Comparison of ENCODE assay signal across 18 cellular contexts in genomic region chr17:64096037-64096436, GRCh38. TPM values are rescaled to one million over a fixed set of nuclear protein-coding genes. Genes with fewer than 3 reads are reported as not detected.
DNase-seq lines count a peak whose midpoint lies in the region; ATAC-seq and TF ChIP-seq lines count a peak whose summit lies in the region.
"Had no signal": no experiment of that assay in that cellular context is flagged by ENCODE, and none has a peak within 500 bp of the region (broad histone marks: within the 10 kb centered on the region; RNA-seq: fewer than 3 reads in every experiment).

No MANE protein-coding gene starts in this region.

- peaks cover 37% of the 10 kb centered on the region for H3K4me1 ChIP-seq in OCI-LY7 (ENCODE audit: insufficient read depth, low read length, poor library complexity, severe bottlenecking)
- H3K4me1 ChIP-seq in stomach = peaks cover 9 to 82% (median 61%) of the 10 kb centered on the region in 4 donors

- no peak overlapping the region for H2AFZ ChIP-seq in OCI-LY7 (ENCODE audit: low read length)

- intact Hi-C loops in activated CD4-positive, alpha-beta T cell treated with anti-CD3 and anti-CD28 coated beads for 36 hours (cut with DNase I, micrococcal nuclease) = no loop called here
- intact Hi-C loops in OCI-LY7 (cut with micrococcal nuclease; ENCODE audit: unreplicated experiment) (no loop called here), stomach (cut with DNase I; ENCODE audit: low total_unique reads) (no loop called here)

- no peaks in the 10 kb centered on the region for H3K9me3 Mint-ChIP-seq in activated CD4-positive, alpha-beta T cell treated with anti-CD3 and anti-CD28 coated beads for 36 hours (ENCODE audit: low read depth)
- H3K9me3 Mint-ChIP-seq in effector memory CD8-positive, alpha-beta T cell = no peaks in the 10 kb centered on the region
- H3K9me3 Mint-ChIP-seq: CD4-positive, CD25-positive, alpha-beta regulatory T cell; mesothelial cell of epicardium had no signal

- no peak overlapping the region for H3K4me3 Mint-ChIP-seq in activated CD4-positive, alpha-beta T cell treated with anti-CD3 and anti-CD28 coated beads for 36 hours
- H3K4me3 Mint-ChIP-seq in effector memory CD8-positive, alpha-beta T cell = peak overlapping the region in 1 of 2 donors; percentile 15
- H3K4me3 Mint-ChIP-seq: activated CD8-positive, alpha-beta memory T cell treated with anti-CD3 and anti-CD28 coated beads, Interleukin-2, amount 10 ng/mL, durations not matched to agents 7 days and 5 days; mesothelial cell of epicardium had no signal

- no peaks in the 10 kb centered on the region for H3K27me3 ChIP-seq in stomach
- H3K27me3 ChIP-seq: foreskin keratinocyte, tibial artery had no signal

- ATAC-seq in activated CD4-positive, alpha-beta T cell treated with anti-CD3 and anti-CD28 coated beads for 36 hours = no peak
- no peak for ATAC-seq in effector memory CD8-positive, alpha-beta T cell (replicated peaks)
- ATAC-seq in HG03196 (IDR thresholded peaks at IDR 0.05; ENCODE audit: unreplicated experiment) = no peak
- ATAC-seq: activated CD8-positive, alpha-beta memory T cell treated with anti-CD3 and anti-CD28 coated beads, Interleukin-2, amount 10 ng/mL, durations not matched to agents 7 days and 5 days had no signal

- H3K36me3 ChIP-seq in OCI-LY7 (ENCODE audit: insufficient read depth, low read length) (peaks cover 49% of the 10 kb centered on the region), stomach (peaks cover 10 to 39% (median 25%) of the 10 kb centered on the region in 4 donors)

- no peaks in the 10 kb centered on the region for H3K9me2 ChIP-seq in OCI-LY7 (ENCODE audit: insufficient read depth, low read length)

- no peaks in the 10 kb centered on the region for H4K20me1 ChIP-seq in OCI-LY7 (ENCODE audit: insufficient read depth, low read length)

- H3K9me3 ChIP-seq in OCI-LY7 (ENCODE audit: low read length) (no peaks in the 10 kb centered on the region), stomach (no peaks in the 10 kb centered on the region)
- H3K9me3 ChIP-seq: tibial artery had no signal

- no peaks in the 10 kb centered on the region for H3K27me3 Mint-ChIP-seq in activated CD4-positive, alpha-beta T cell treated with anti-CD3 and anti-CD28 coated beads for 36 hours
- H3K27me3 Mint-ChIP-seq in effector memory CD8-positive, alpha-beta T cell = no peaks in the 10 kb centered on the region
- H3K27me3 Mint-ChIP-seq: activated CD8-positive, alpha-beta memory T cell treated with anti-CD3 and anti-CD28 coated beads, Interleukin-2, amount 10 ng/mL, durations not matched to agents 7 days and 5 days; CD4-positive, CD25-positive, alpha-beta regulatory T cell had no signal

- no peak for TF ChIP-seq EP300 in stomach (IDR thresholded peaks at IDR 0.05)

- no peak overlapping the region for H3K27ac ChIP-seq in OCI-LY7 (ENCODE audit: low read depth, low read length, poor library complexity, severe bottlenecking)
- H3K27ac ChIP-seq in stomach = peak overlapping the region; percentile 30 to 81 (median 61)
- H3K27ac ChIP-seq: foreskin keratinocyte had no signal

- H3K4me1 Mint-ChIP-seq in activated CD4-positive, alpha-beta T cell treated with anti-CD3 and anti-CD28 coated beads for 36 hours = peaks cover 69% of the 10 kb centered on the region
- peaks cover 47 to 48% of the 10 kb centered on the region in 2 donors for H3K4me1 Mint-ChIP-seq in effector memory CD8-positive, alpha-beta T cell (ENCODE audit: low read depth in 2 of 2)

- BruUV-seq in OCI-LY7 (replicated peaks; lab: Mats Ljungman, UMichigan) = no TSS peak

- peaks cover 35% of the 10 kb centered on the region for H3K36me3 Mint-ChIP-seq in activated CD4-positive, alpha-beta T cell treated with anti-CD3 and anti-CD28 coated beads for 36 hours (ENCODE audit: low read depth)
- H3K36me3 Mint-ChIP-seq in effector memory CD8-positive, alpha-beta T cell (ENCODE audit: insufficient read depth) = peaks cover 42% of the 10 kb centered on the region

- no peak for DNase-seq in activated CD4-positive, alpha-beta T cell treated with anti-CD3 and anti-CD28 coated beads for 36 hours
- no peak for DNase-seq in activated CD4-positive, alpha-beta T cell treated with anti-CD3 and anti-CD28 coated beads, Interleukin-2, amount 50 U/mL, for 4 hours
- DNase-seq in OCI-LY7 (ENCODE audit: low spot score) (no peak), stomach (no peak), activated T-cell treated with anti-CD3 and anti-CD28 coated beads for 4 hours (no peak), ACHN (no peak)
- DNase-seq in effector memory CD8-positive, alpha-beta T cell = no peak
- DNase-seq: activated CD8-positive, alpha-beta memory T cell treated with anti-CD3 and anti-CD28 coated beads, Interleukin-2, amount 10 ng/mL, durations not matched to agents 7 days and 5 days; activated naive CD4-positive, alpha-beta T cell; CD4-positive, CD25-positive, alpha-beta regulatory T cell; hippocampal formation; kidney; Right ventricle myocardium superior; stimulated activated CD4-positive, alpha-beta T cell treated with anti-CD3 and anti-CD28 coated beads, Interleukin-12 subunit alpha, Interleukin-12 subunit beta, amount 100 ng/mL, for 4 hours; tibial artery had no signal

- H3K4me3 ChIP-seq in OCI-LY7 (ENCODE audit: low read depth, low read length, poor library complexity, severe bottlenecking) = no peak overlapping the region
- H3K4me3 ChIP-seq in stomach = no peak overlapping the region
- H3K4me3 ChIP-seq: tibial artery had no signal

- 82 to 94% (median 89%) methylated on average over 3 of the region's 3 CpGs for WGBS in stomach, 5 donors

- no peak for TF ChIP-seq POLR2A in stomach (IDR thresholded peaks at IDR 0.05)

- H3K4me2 ChIP-seq in OCI-LY7 (ENCODE audit: low read length) = peak overlapping the region; percentile 15; the same call in 1 of the 2 replicates

- in situ Hi-C loops in ACHN (cut with HindIII; ENCODE audit: low pct_ligation_motif_present, low pct_unique_long_range_greater_than_20kb, low sequenced_read_pairs) = no loop called here

- CTCF ChIA-PET in activated CD4-positive, alpha-beta T cell treated with anti-CD3 and anti-CD28 coated beads for 36 hours (lab: Charles Lee) = interaction anchor here (1.0 to 2.1 kb wide), 4 partner anchors 18 to 67 kb away, joined by 5 to 6 read pairs (median 5); no protein-coding TSS in a partner anchor
- CTCF ChIA-PET in OCI-LY7 (lab: Charles Lee; ENCODE audit: unreplicated experiment) = no interaction called here

- TF ChIP-seq CTCF in OCI-LY7 (conservative IDR thresholded peaks at IDR 0.05; ENCODE audit: low read length) = no peak
- no peak for TF ChIP-seq CTCF in stomach (IDR thresholded peaks at IDR 0.05)

- H3K79me2 ChIP-seq in OCI-LY7 (ENCODE audit: insufficient read depth, low read depth, low read length) = no peaks in the 10 kb centered on the region

- H3K27ac Mint-ChIP-seq in activated CD4-positive, alpha-beta T cell treated with anti-CD3 and anti-CD28 coated beads for 36 hours = peak overlapping the region; percentile 84
- peak overlapping the region; percentile 57 to 87 for H3K27ac Mint-ChIP-seq in effector memory CD8-positive, alpha-beta T cell
- H3K27ac Mint-ChIP-seq: mesothelial cell of epicardium had no signal

- POLR2A ChIA-PET in activated CD4-positive, alpha-beta T cell treated with anti-CD3 and anti-CD28 coated beads for 36 hours (lab: Charles Lee) = interaction anchor here (1.3 kb wide), 1 partner anchor 11 kb away, joined by 6 read pairs; no protein-coding TSS in a partner anchor
- POLR2A ChIA-PET in OCI-LY7 (lab: Charles Lee) = interaction anchor here (1.0 to 2.1 kb wide), 2 partner anchors 8 to 22 kb away, joined by 3 to 9 read pairs; no protein-coding TSS in a partner anchor

RNA-seq across cellular contexts. Expression of gene ERN1, which starts 33.9 kb away (rescaled TPM):
- 10 to 100 TPM; 23.7 to 26.8 TPM for total RNA-seq in activated CD4-positive, alpha-beta T cell treated with anti-CD3 and anti-CD28 coated beads for 36 hours
- 14.7 and 22.0 TPM in 2 replicates for total RNA-seq in OCI-LY7 (2014; rRNA removed; shearing (Covaris generic))
- total RNA-seq in OCI-LY7 (2022) (65.6 and 70.3 TPM in 2 replicates), stomach (10 to 100 TPM; 23.7 to 76.4 (median 33.8) TPM)
- 1 to 10 TPM; 4.1 to 6.4 (median 6.1) TPM for polyA plus RNA-seq in stomach
